9 cellular contexts compared by ENCODE assay signal in genomic region chr1:91751281-91751680, GRCh38.
DNase-seq lines count a peak whose midpoint lies in the region; ATAC-seq and TF ChIP-seq lines count a peak whose summit lies in the region.
"Had no signal": no experiment of that assay in that cellular context is flagged by ENCODE, and none has a peak within 500 bp of the region (broad histone marks: within the 10 kb centered on the region; RNA-seq: fewer than 3 reads in every experiment).

No MANE protein-coding gene starts in this region.

- no peak overlapping the region for H3K4me3 ChIP-seq in HFF-Myc (replicated peaks; ENCODE audit: low read depth, low read length)
- no peak overlapping the region for H3K4me3 ChIP-seq in spleen

- no peak for TF ChIP-seq POLR2A in spleen (IDR thresholded peaks at IDR 0.05)

- H3K9me3 ChIP-seq in spleen: peaks cover 0 to 5% (median 0%) of the 10 kb centered on the region in 8 donors

- H3K27me3 ChIP-seq in spleen (replicated peaks in 1 of 7): no peaks in the 10 kb centered on the region

- TF ChIP-seq CTCF in HFF-Myc (IDR thresholded peaks at IDR 0.05; ENCODE audit: low read depth, low read length, missing control alignments): no peak
- TF ChIP-seq CTCF in spleen (IDR thresholded peaks at IDR 0.05 in 8 of 11, conservative IDR thresholded peaks at IDR 0.05 in 3 of 11): no peak

- peaks cover 7 to 81% (median 38%) of the 10 kb centered on the region in 6 donors for H3K4me1 ChIP-seq in spleen

- no peak for ATAC-seq in HG03342 (IDR thresholded peaks at IDR 0.05; ENCODE audit: unreplicated experiment)

- H3K27ac ChIP-seq in spleen: peak overlapping the region in 7 of 8 donors; percentile 9 to 64 (median 37)

- DNase-seq in HFF-Myc (ENCODE audit: extremely low read depth, low read depth) (peak; percentile 78), cerebellum (ENCODE audit: low spot score) (peak; percentile 4), inferior parietal cortex (ENCODE audit: extremely low spot score) (peak; percentile 62), spleen (no peak), NAMALWA (ENCODE audit: low spot score) (no peak), germinal center (ENCODE audit: low spot score) (no peak)
- DNase-seq in stimulated activated CD4-positive, alpha-beta T cell treated with anti-CD3 and anti-CD28 coated beads, Interleukin-4, amount 100 ng/mL, for 24 hours: no peak
- DNase-seq: kidney had no signal

- peaks cover 0 to 5% (median 0%) of the 10 kb centered on the region in 6 donors for H3K36me3 ChIP-seq in spleen

- intact Hi-C loops in spleen (cut with DNase I; ENCODE audit: low total_unique reads): no loop called here

- whole genome bisulfite sequencing in spleen, 5 donors: 56 to 73% (median 65%) methylated on average over 3 of the region's 3 CpGs

Comparison
In these comparisons a context has a peak if more than half of its experiments do, and no peak if none do; other contexts are left out.
1. DNase-seq: peak in HFF-Myc (single experiment), cerebellum (single experiment) and inferior parietal cortex (single experiment); none in spleen (single experiment), NAMALWA (single experiment), stimulated activated CD4-positive, alpha-beta T cell treated with anti-CD3 and anti-CD28 coated beads, Interleukin-4, amount 100 ng/mL, for 24 hours (single experiment) and germinal center (single experiment).